Comparison of ENCODE assay signal across 28 cellular contexts in the genomic region with DNA sequence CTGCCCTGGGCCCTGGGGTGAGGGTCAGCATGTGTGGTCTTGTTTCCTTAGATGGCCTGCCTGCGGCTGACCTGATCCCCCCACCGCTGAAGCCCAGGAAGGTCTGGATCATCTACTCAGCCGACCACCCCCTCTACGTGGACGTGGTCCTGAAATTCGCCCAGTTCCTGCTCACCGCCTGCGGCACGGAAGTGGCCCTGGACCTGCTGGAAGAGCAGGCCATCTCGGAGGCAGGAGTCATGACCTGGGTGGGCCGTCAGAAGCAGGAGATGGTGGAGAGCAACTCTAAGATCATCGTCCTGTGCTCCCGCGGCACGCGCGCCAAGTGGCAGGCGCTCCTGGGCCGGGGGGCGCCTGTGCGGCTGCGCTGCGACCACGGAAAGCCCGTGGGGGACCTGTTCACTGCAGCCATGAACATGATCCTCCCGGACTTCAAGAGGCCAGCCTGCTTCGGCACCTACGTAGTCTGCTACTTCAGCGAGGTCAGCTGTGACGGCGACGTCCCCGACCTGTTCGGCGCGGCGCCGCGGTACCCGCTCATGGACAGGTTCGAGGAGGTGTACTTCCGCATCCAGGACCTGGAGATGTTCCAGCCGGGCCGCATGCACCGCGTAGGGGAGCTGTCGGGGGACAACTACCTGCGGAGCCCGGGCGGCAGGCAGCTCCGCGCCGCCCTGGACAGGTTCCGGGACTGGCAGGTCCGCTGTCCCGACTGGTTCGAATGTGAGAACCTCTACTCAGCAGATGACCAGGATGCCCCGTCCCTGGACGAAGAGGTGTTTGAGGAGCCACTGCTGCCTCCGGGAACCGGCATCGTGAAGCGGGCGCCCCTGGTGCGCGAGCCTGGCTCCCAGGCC. TPM values are rescaled to one million over a fixed set of nuclear protein-coding genes. Genes with fewer than 3 reads are reported as not detected.
DNase-seq lines count a peak whose midpoint lies in the region; ATAC-seq and TF ChIP-seq lines count a peak whose summit lies in the region.
"Had no signal": no experiment of that assay in that cellular context is flagged by ENCODE, and none has a peak within 500 bp of the region (broad histone marks: within the 10 kb centered on the region; RNA-seq: fewer than 3 reads in every experiment).

No MANE protein-coding gene starts in this region.

- H3K27ac Mint-ChIP-seq in activated CD4-positive, alpha-beta T cell treated with anti-CD3 and anti-CD28 coated beads, Interleukin-2, amount 10 ng/mL, durations not matched to agents 7 days and 5 days, result peak overlapping the region; percentile 82
- H3K27ac Mint-ChIP-seq in chondrocyte (ENCODE audit: unreplicated experiment), result no peak overlapping the region

- no peak for TF ChIP-seq POLR2A in upper lobe of left lung (IDR thresholded peaks at IDR 0.05)
- TF ChIP-seq POLR2A in breast epithelium (IDR thresholded peaks at IDR 0.05), result no peak

- intact Hi-C loops in breast epithelium (cut with DNase I; ENCODE audit: low total_unique reads), result no loop called here

- H3K36me3 ChIP-seq in neuronal stem cell (replicated peaks in 1 of 2; ENCODE audit: control insufficient read depth in 2 of 2, insufficient read depth in 2 of 2, low read length in 2 of 2), result peaks cover 0 to 51% of the 10 kb centered on the region in 2 donors
- H3K36me3 ChIP-seq in upper lobe of left lung, result peaks cover 24 to 70% (median 53%) of the 10 kb centered on the region in 4 donors
- H3K36me3 ChIP-seq in breast epithelium, result no peaks in the 10 kb centered on the region
- no peaks in the 10 kb centered on the region; the same call in 1 of the 2 replicates for H3K36me3 ChIP-seq in GM23248 (ENCODE audit: low read depth)

- H3K27me3 ChIP-seq in neuronal stem cell (ENCODE audit: control insufficient read depth in 3 of 3, insufficient read depth in 3 of 3, low read depth in 1 of 3, low read length in 3 of 3) (no peaks in the 10 kb centered on the region), upper lobe of left lung (no peaks in the 10 kb centered on the region), breast epithelium (no peaks in the 10 kb centered on the region), GM23248 (replicated peaks; ENCODE audit: insufficient read depth) (no peaks in the 10 kb centered on the region)
- H3K27me3 ChIP-seq: BLaER1 had no signal

- H3K4me1 ChIP-seq in neuronal stem cell (ENCODE audit: control insufficient read depth in 2 of 2, insufficient read depth in 1 of 2, low read depth in 1 of 2, low read length in 2 of 2) (no peaks in the 10 kb centered on the region), upper lobe of left lung (peaks cover 0 to 10% (median 8%) of the 10 kb centered on the region in 4 donors), breast epithelium (no peaks in the 10 kb centered on the region), GM23248 (ENCODE audit: insufficient read depth) (no peaks in the 10 kb centered on the region)
- H3K4me1 ChIP-seq: HAP-1 had no signal

- no peak overlapping the region for H2BK15ac ChIP-seq in neuronal stem cell (ENCODE audit: low read length)

- H3K4ac ChIP-seq in neuronal stem cell (ENCODE audit: low read length), result no peak overlapping the region

- ATAC-seq in upper lobe of left lung (ENCODE audit: low FRiP score in 2 of 2), result no peak

- H3K23ac ChIP-seq in neuronal stem cell (ENCODE audit: low read depth, low read length, poor library complexity), result peak overlapping the region; percentile 86

- no peaks in the 10 kb centered on the region for H3K9me3 Mint-ChIP-seq in activated CD4-positive, alpha-beta T cell treated with anti-CD3 and anti-CD28 coated beads, Interleukin-2, amount 10 ng/mL, durations not matched to agents 7 days and 5 days
- H3K9me3 Mint-ChIP-seq in chondrocyte (ENCODE audit: low read depth), result no peaks in the 10 kb centered on the region
- H3K9me3 Mint-ChIP-seq: CD8-positive, alpha-beta memory T cell had no signal

- CTCF ChIA-PET in activated CD4-positive, alpha-beta T cell treated with anti-CD3 and anti-CD28 coated beads, Interleukin-2, amount 10 ng/mL, durations not matched to agents 7 days and 5 days (lab: Charles Lee), result interaction anchor here (1.4 kb wide), 1 partner anchor 15 kb away, joined by 3 read pairs; no protein-coding TSS in a partner anchor

- no peak overlapping the region for H2BK12ac ChIP-seq in neuronal stem cell (ENCODE audit: low read length)

- H3K18ac ChIP-seq in neuronal stem cell (ENCODE audit: low read length), result no peak overlapping the region

- H3F3A ChIP-seq in GM23248 (ENCODE audit: insufficient read depth), result no peaks in the 10 kb centered on the region

- no peak for DNase-seq in activated CD4-positive, alpha-beta T cell treated with anti-CD3 and anti-CD28 coated beads, Interleukin-2, amount 10 ng/mL, durations not matched to agents 7 days and 5 days
- no peak for DNase-seq in activated CD4-positive, alpha-beta T cell treated with anti-CD3 and anti-CD28 coated beads, Interleukin-2, amount 50 U/mL, for 4 hours
- DNase-seq in chondrocyte (ENCODE audit: low spot score) (peak; percentile 84), neuronal stem cell (ENCODE audit: low spot score) (no peak), upper lobe of left lung (peak in 1 of 2 donors; percentile 88), breast epithelium (ENCODE audit: low spot score in 2 of 2) (no peak), mesenteric fat pad (ENCODE audit: low spot score) (no peak), GM23248 (no peak)
- DNase-seq: ACHN; Calu3; DMS53; GDM1; KG1; NCI-H1105; NCI-H146; NCI-H2029 treated with DMSO at 0.1 percent for 48 hours; NCI-H2171; NCI-H345; NCI-H524; NCI-H774; NK-92 treated with Interleukin-12 subunit alpha and Interleukin-12 subunit beta, amount 100 ng/mL, for 24 hours; SHP77 treated with DMSO at 0.1 percent for 48 hours; SK-N-SH had no signal

- H3K9me3 ChIP-seq in neuronal stem cell (replicated peaks in 1 of 2; ENCODE audit: control insufficient read depth in 2 of 2, insufficient read depth in 1 of 2, low read depth in 1 of 2, low read length in 2 of 2) (no peaks in the 10 kb centered on the region), upper lobe of left lung (no peaks in the 10 kb centered on the region), breast epithelium (no peaks in the 10 kb centered on the region), GM23248 (ENCODE audit: low read depth) (no peaks in the 10 kb centered on the region)
- H3K9me3 ChIP-seq: BLaER1, HAP-1, SK-N-SH had no signal

- in situ Hi-C loops in GM23248 (cut with MboI), result no loop called here

- H3K27ac ChIP-seq in neuronal stem cell (replicated peaks; ENCODE audit: low read length) (no peak overlapping the region), upper lobe of left lung (peak overlapping the region in 3 of 4 donors; percentile 32 to 69 (median 65)), breast epithelium (no peak overlapping the region), GM23248 (no peak overlapping the region)
- H3K27ac ChIP-seq: 22Rv1, RWPE1 had no signal

- H3K4me3 Mint-ChIP-seq in activated CD4-positive, alpha-beta T cell treated with anti-CD3 and anti-CD28 coated beads, Interleukin-2, amount 10 ng/mL, durations not matched to agents 7 days and 5 days, result no peak overlapping the region
- no peak overlapping the region for H3K4me3 Mint-ChIP-seq in chondrocyte (ENCODE audit: unreplicated experiment)
- H3K4me3 Mint-ChIP-seq: CD8-positive, alpha-beta memory T cell had no signal

- no peaks in the 10 kb centered on the region for H3K79me2 ChIP-seq in GM23248 (ENCODE audit: insufficient read depth)

- H3K9ac ChIP-seq in neuronal stem cell (ENCODE audit: low read depth, low read length, poor library complexity), result no peak overlapping the region
- H3K9ac ChIP-seq in GM23248, result no peak overlapping the region
- H3K9ac ChIP-seq: BLaER1, SK-N-SH had no signal

- no peak overlapping the region for H2BK120ac ChIP-seq in neuronal stem cell (ENCODE audit: low read depth, low read length)

- H2BK5ac ChIP-seq in neuronal stem cell (ENCODE audit: low read length), result peak overlapping the region; percentile 57

- no CpG with 5 or more reads among the region's 66 CpGs for WGBS in neuronal stem cell (ENCODE audit: extremely low coverage in 2 of 2, insufficient read length in 2 of 2, insufficient replicate concordance in 1 of 2), 2 donors
- WGBS in upper lobe of left lung, 2 donors, result 96 to 97% methylated on average over 21 to 52 of the region's 66 CpGs
- 96 to 97% methylated on average over 54 to 66 of the region's 66 CpGs for WGBS in GM23248 (ENCODE audit: low coverage in 1 of 2, low lambda C conversion rate in 2 of 2, missing lambda C conversion rate in 2 of 2), 2 experiments

- H2AK5ac ChIP-seq in neuronal stem cell (ENCODE audit: low read depth, low read length), result no peak overlapping the region

- H3K4me2 ChIP-seq in neuronal stem cell (ENCODE audit: insufficient read depth, low read length, poor library complexity, severe bottlenecking) (no peak overlapping the region), GM23248 (ENCODE audit: unreplicated experiment) (no peak overlapping the region)
- H3K4me2 ChIP-seq: BLaER1, SK-N-SH had no signal

- H3K36me3 Mint-ChIP-seq in activated CD4-positive, alpha-beta T cell treated with anti-CD3 and anti-CD28 coated beads, Interleukin-2, amount 10 ng/mL, durations not matched to agents 7 days and 5 days (ENCODE audit: low read depth), result peaks cover 66% of the 10 kb centered on the region
- peaks cover 8% of the 10 kb centered on the region for H3K36me3 Mint-ChIP-seq in chondrocyte (ENCODE audit: low read depth)

- H4K8ac ChIP-seq in neuronal stem cell (ENCODE audit: low read depth, low read length), result no peak overlapping the region

- H3K4me1 Mint-ChIP-seq in activated CD4-positive, alpha-beta T cell treated with anti-CD3 and anti-CD28 coated beads, Interleukin-2, amount 10 ng/mL, durations not matched to agents 7 days and 5 days, result peaks cover 42% of the 10 kb centered on the region
- H3K4me1 Mint-ChIP-seq in chondrocyte (ENCODE audit: low read depth), result no peaks in the 10 kb centered on the region

- TF ChIP-seq CTCF in chondrocyte (IDR thresholded peaks at IDR 0.05) (no peak), upper lobe of left lung (IDR thresholded peaks at IDR 0.05) (no peak), breast epithelium (IDR thresholded peaks at IDR 0.05) (no peak)

- no peak for TF ChIP-seq EP300 in upper lobe of left lung (IDR thresholded peaks at IDR 0.05)

- H3K4me3 ChIP-seq in neuronal stem cell (ENCODE audit: low read length in 2 of 2) (no peak overlapping the region), upper lobe of left lung (no peak overlapping the region), breast epithelium (no peak overlapping the region), GM23248 (no peak overlapping the region)
- H3K4me3 ChIP-seq: BLaER1, HAP-1 had no signal

- H2AFZ ChIP-seq in neuronal stem cell (ENCODE audit: low read length) (no peak overlapping the region), GM23248 (no peak overlapping the region)

- POLR2A ChIA-PET in activated CD4-positive, alpha-beta T cell treated with anti-CD3 and anti-CD28 coated beads, Interleukin-2, amount 10 ng/mL, durations not matched to agents 7 days and 5 days (lab: Charles Lee), result no interaction called here

- H4K91ac ChIP-seq in neuronal stem cell (ENCODE audit: low read depth, low read length, poor library complexity), result no peak overlapping the region

- H3K9me2 ChIP-seq in GM23248 (ENCODE audit: insufficient read depth), result no peaks in the 10 kb centered on the region
- H3K9me2 ChIP-seq: SK-N-SH had no signal

- no peak overlapping the region for H3K14ac ChIP-seq in neuronal stem cell (ENCODE audit: low read length)

- H3K79me1 ChIP-seq in neuronal stem cell (ENCODE audit: low read depth, low read length), result no peaks in the 10 kb centered on the region

- H4K20me1 ChIP-seq in GM23248 (ENCODE audit: insufficient read depth), result no peaks in the 10 kb centered on the region

- H3K27me3 Mint-ChIP-seq in activated CD4-positive, alpha-beta T cell treated with anti-CD3 and anti-CD28 coated beads, Interleukin-2, amount 10 ng/mL, durations not matched to agents 7 days and 5 days, result no peaks in the 10 kb centered on the region
- no peaks in the 10 kb centered on the region for H3K27me3 Mint-ChIP-seq in chondrocyte (ENCODE audit: low read depth)
- H3K27me3 Mint-ChIP-seq: CD8-positive, alpha-beta memory T cell had no signal

RNA-seq across cellular contexts. Expression of a gene that starts 12.7 kb away (rescaled TPM):
- under 1 TPM; 0.05 to 0.06 TPM for total RNA-seq in activated CD4-positive, alpha-beta T cell treated with anti-CD3 and anti-CD28 coated beads, Interleukin-2, amount 10 ng/mL, durations not matched to agents 7 days and 5 days
- 0.36 to 0.87 TPM (median 0.59 TPM) in 3 replicates for total RNA-seq in chondrocyte
- polyA plus RNA-seq in neuronal stem cell (2013, experiment 1 of 2), result 2.6 TPM
- polyA plus RNA-seq in neuronal stem cell (2013, experiment 2 of 2), result 2.7 TPM
- total RNA-seq in upper lobe of left lung, result 1 to 10 TPM in 3 of 6 donors, under 1 TPM in 2, not detected in 1; 0.10 to 2.0 (median 1.1) TPM
- total RNA-seq in breast epithelium, result under 1 TPM in 2 of 3 donors, not detected in 1; 0.44 to 0.48 TPM
- 1.0 TPM for total RNA-seq in mesenteric fat pad
- 0.11 TPM in 1 of 2 replicates, not detected in the other for total RNA-seq in GM23248 (2014; rRNA removed; shearing (Covaris generic))
- polyA plus RNA-seq in GM23248 (2016; fragmentation: Nextera tagmentation; extraction: Ambion mirVana), result not detected in 2 replicates
- polyA plus RNA-seq: CD8-positive, alpha-beta memory T cell had no signal

RNA-seq across cellular contexts. Expression of a gene that starts 23.7 kb away (rescaled TPM):
- 10 to 100 TPM; 53.6 to 55.9 TPM for total RNA-seq in activated CD4-positive, alpha-beta T cell treated with anti-CD3 and anti-CD28 coated beads, Interleukin-2, amount 10 ng/mL, durations not matched to agents 7 days and 5 days
- total RNA-seq in chondrocyte, result 8.1 to 11.6 TPM (median 10.4 TPM) in 3 replicates
- 2.8 TPM for polyA plus RNA-seq in neuronal stem cell (2013, experiment 1 of 2)
- 2.5 TPM for polyA plus RNA-seq in neuronal stem cell (2013, experiment 2 of 2)
- 10 to 100 TPM; 22.6 to 58.9 (median 35.9) TPM for total RNA-seq in upper lobe of left lung
- total RNA-seq in breast epithelium, result 10 to 100 TPM; 13.8 to 25.3 (median 17.7) TPM
- 38.2 TPM for total RNA-seq in mesenteric fat pad
- 18.3 and 31.6 TPM in 2 replicates for total RNA-seq in GM23248 (2014; rRNA removed; shearing (Covaris generic))
- polyA plus RNA-seq in GM23248 (2016; fragmentation: Nextera tagmentation; extraction: Ambion mirVana), result 13.9 and 15.2 TPM in 2 replicates

RNA-seq across cellular contexts. Expression of a gene that starts 50.6 kb away (rescaled TPM):
- 10 to 100 TPM; 30.9 to 37.1 TPM for total RNA-seq in activated CD4-positive, alpha-beta T cell treated with anti-CD3 and anti-CD28 coated beads, Interleukin-2, amount 10 ng/mL, durations not matched to agents 7 days and 5 days
- total RNA-seq in chondrocyte (22.3 to 31.5 TPM (median 30.8 TPM) in 3 replicates), upper lobe of left lung (10 to 100 TPM; 28.0 to 47.1 (median 34.3) TPM), breast epithelium (10 to 100 TPM; 42.0 to 54.4 (median 53.8) TPM), mesenteric fat pad (28.4 TPM)
- polyA plus RNA-seq in neuronal stem cell (2013, experiment 1 of 2), result 30.5 TPM
- polyA plus RNA-seq in neuronal stem cell (2013, experiment 2 of 2), result 30.3 TPM
- total RNA-seq in GM23248 (2014; rRNA removed; shearing (Covaris generic)), result 53.2 and 53.7 TPM in 2 replicates
- 54.5 and 55.5 TPM in 2 replicates for polyA plus RNA-seq in GM23248 (2016; fragmentation: Nextera tagmentation; extraction: Ambion mirVana)

Comparison
In these comparisons a context has a peak if more than half of its experiments do, and no peak if none do; other contexts are left out.
1. H3K27ac ChIP-seq: peak in upper lobe of left lung (3 of 4); none in neuronal stem cell (single experiment), breast epithelium (0 of 2) and GM23248 (single experiment).